In genomic region chr13:73341748-73342147, GRCh38 we compare ENCODE assay signal across 16 cellular contexts.
DNase-seq lines count a peak whose midpoint lies in the region; ATAC-seq and TF ChIP-seq lines count a peak whose summit lies in the region.
"Had no signal": no experiment of that assay in that cellular context is flagged by ENCODE, and none has a peak within 500 bp of the region (broad histone marks: within the 10 kb centered on the region; RNA-seq: fewer than 3 reads in every experiment).

No MANE protein-coding gene starts in this region.

- H3K9me3 Mint-ChIP-seq in activated CD4-positive, alpha-beta T cell treated with anti-CD3 and anti-CD28 coated beads for 36 hours (ENCODE audit: low read depth): peaks cover 3% of the 10 kb centered on the region
- H3K9me3 Mint-ChIP-seq: activated CD4-positive, alpha-beta memory T cell treated with anti-CD3 and anti-CD28 coated beads for 36 hours; activated naive CD4-positive, alpha-beta T cell treated with anti-CD3 and anti-CD28 coated beads, Interleukin-2, amount 10 ng/mL, durations not matched to agents 7 days and 5 days had no signal

- H3K9me3 ChIP-seq in RWPE2 (ENCODE audit: severe bottlenecking): no peaks in the 10 kb centered on the region
- no peaks in the 10 kb centered on the region for H3K9me3 ChIP-seq in esophagus squamous epithelium
- H3K9me3 ChIP-seq in skeletal muscle satellite cell (replicated peaks; ENCODE audit: low read length): no peaks in the 10 kb centered on the region
- H3K9me3 ChIP-seq: testis had no signal

- H3K4me3 ChIP-seq in RWPE2 (ENCODE audit: severe bottlenecking) (no peak overlapping the region), esophagus squamous epithelium (no peak overlapping the region), skeletal muscle satellite cell (ENCODE audit: low read length) (no peak overlapping the region)
- H3K4me3 ChIP-seq: testis had no signal

- H3K36me3 Mint-ChIP-seq in activated CD4-positive, alpha-beta T cell treated with anti-CD3 and anti-CD28 coated beads for 36 hours (ENCODE audit: low read depth): no peaks in the 10 kb centered on the region
- H3K36me3 Mint-ChIP-seq: activated CD4-positive, alpha-beta memory T cell treated with anti-CD3 and anti-CD28 coated beads for 36 hours; activated naive CD4-positive, alpha-beta T cell treated with anti-CD3 and anti-CD28 coated beads, Interleukin-2, amount 10 ng/mL, durations not matched to agents 7 days and 5 days had no signal

- H3K4me1 ChIP-seq in RWPE2 (ENCODE audit: insufficient read depth, poor library complexity, severe bottlenecking) (peaks cover 48% of the 10 kb centered on the region), esophagus squamous epithelium (peaks cover 0 to 31% (median 0%) of the 10 kb centered on the region in 3 donors), skeletal muscle satellite cell (ENCODE audit: control insufficient read depth, insufficient read depth, low read length) (peaks cover 45% of the 10 kb centered on the region)
- H3K4me1 ChIP-seq: testis had no signal

- H3K36me3 ChIP-seq in RWPE2 (ENCODE audit: low read depth) (no peaks in the 10 kb centered on the region), esophagus squamous epithelium (no peaks in the 10 kb centered on the region), skeletal muscle satellite cell (ENCODE audit: insufficient read depth, low read length) (no peaks in the 10 kb centered on the region)

- peak overlapping the region; percentile 100 for H3K27ac ChIP-seq in RWPE2 (ENCODE audit: poor library complexity, severe bottlenecking)
- peak overlapping the region in 3 of 4 donors; percentile 11 to 54 (median 39) for H3K27ac ChIP-seq in esophagus squamous epithelium
- H3K27ac ChIP-seq: HL-60, testis had no signal

- WGBS in esophagus squamous epithelium, 2 donors: 41 to 69% methylated on average over 2 of the region's 2 CpGs

- ATAC-seq in activated CD4-positive, alpha-beta T cell treated with anti-CD3 and anti-CD28 coated beads for 36 hours: no peak
- peak; percentile 68 for ATAC-seq in RWPE2 (ENCODE audit: low read depth)
- no peak for ATAC-seq in HG03025 (IDR thresholded peaks at IDR 0.05; ENCODE audit: low FRiP score, unreplicated experiment)
- no peak for ATAC-seq in GM21367 (IDR thresholded peaks at IDR 0.05; ENCODE audit: unreplicated experiment)

- no peaks in the 10 kb centered on the region for H3K4me1 Mint-ChIP-seq in activated CD4-positive, alpha-beta T cell treated with anti-CD3 and anti-CD28 coated beads for 36 hours
- H3K4me1 Mint-ChIP-seq: activated naive CD4-positive, alpha-beta T cell treated with anti-CD3 and anti-CD28 coated beads, Interleukin-2, amount 10 ng/mL, durations not matched to agents 7 days and 5 days had no signal

- H3K27ac Mint-ChIP-seq in activated CD4-positive, alpha-beta T cell treated with anti-CD3 and anti-CD28 coated beads for 36 hours: no peak overlapping the region
- H3K27ac Mint-ChIP-seq: activated CD4-positive, alpha-beta memory T cell treated with anti-CD3 and anti-CD28 coated beads for 36 hours; activated naive CD4-positive, alpha-beta T cell treated with anti-CD3 and anti-CD28 coated beads, Interleukin-2, amount 10 ng/mL, durations not matched to agents 7 days and 5 days had no signal

- DNase-seq in activated CD4-positive, alpha-beta T cell treated with anti-CD3 and anti-CD28 coated beads for 48 hours: peak; percentile 7
- no peak for DNase-seq in activated CD4-positive, alpha-beta T cell treated with anti-CD3 and anti-CD28 coated beads for 36 hours
- no peak for DNase-seq in RWPE2 (ENCODE audit: low spot score)
- no peak for DNase-seq in esophagus squamous epithelium (lab: John Stamatoyannopoulos, UW)
- no peak for DNase-seq in effector CD4-positive, alpha-beta T cell
- DNase-seq: activated CD4-positive, alpha-beta memory T cell treated with anti-CD3 and anti-CD28 coated beads for 36 hours; activated naive CD4-positive, alpha-beta T cell treated with anti-CD3 and anti-CD28 coated beads, Interleukin-2, amount 10 ng/mL, durations not matched to agents 7 days and 5 days; cortex of kidney; DND-41; NCI-H1048; NCI-H526 treated with DMSO at 0.1 percent for 48 hours; testis had no signal

- H3K4me2 ChIP-seq in skeletal muscle satellite cell (ENCODE audit: low read length): peak overlapping the region; percentile 30

- H3K27me3 ChIP-seq in RWPE2 (ENCODE audit: insufficient read depth, poor library complexity, severe bottlenecking): no peaks in the 10 kb centered on the region
- H3K27me3 ChIP-seq in esophagus squamous epithelium: no peaks in the 10 kb centered on the region
- H3K27me3 ChIP-seq in skeletal muscle satellite cell (ENCODE audit: control insufficient read depth, insufficient read depth, low read length): no peaks in the 10 kb centered on the region
- H3K27me3 ChIP-seq: testis had no signal

- no peak for TF ChIP-seq POLR2A in esophagus squamous epithelium (IDR thresholded peaks at IDR 0.05)

- peak overlapping the region; percentile 19 for H3K9ac ChIP-seq in skeletal muscle satellite cell (ENCODE audit: low read depth, low read length)

- TF ChIP-seq CTCF in RWPE2 (IDR thresholded peaks at IDR 0.05; ENCODE audit: poor library complexity, severe bottlenecking): no peak
- TF ChIP-seq CTCF in esophagus squamous epithelium (IDR thresholded peaks at IDR 0.05): peak in 1 of 6 experiments; percentile 33

- no peak overlapping the region for H3K4me3 Mint-ChIP-seq in activated CD4-positive, alpha-beta T cell treated with anti-CD3 and anti-CD28 coated beads for 36 hours
- H3K4me3 Mint-ChIP-seq: activated CD4-positive, alpha-beta memory T cell treated with anti-CD3 and anti-CD28 coated beads for 36 hours; activated naive CD4-positive, alpha-beta T cell treated with anti-CD3 and anti-CD28 coated beads, Interleukin-2, amount 10 ng/mL, durations not matched to agents 7 days and 5 days had no signal

- CTCF ChIA-PET in activated CD4-positive, alpha-beta T cell treated with anti-CD3 and anti-CD28 coated beads for 36 hours (lab: Charles Lee): no interaction called here

- peaks cover 3% of the 10 kb centered on the region for H3K27me3 Mint-ChIP-seq in activated CD4-positive, alpha-beta T cell treated with anti-CD3 and anti-CD28 coated beads for 36 hours
- H3K27me3 Mint-ChIP-seq: activated naive CD4-positive, alpha-beta T cell treated with anti-CD3 and anti-CD28 coated beads, Interleukin-2, amount 10 ng/mL, durations not matched to agents 7 days and 5 days had no signal

- POLR2A ChIA-PET in activated CD4-positive, alpha-beta T cell treated with anti-CD3 and anti-CD28 coated beads for 36 hours (lab: Charles Lee): no interaction called here

- intact Hi-C loops in activated CD4-positive, alpha-beta T cell treated with anti-CD3 and anti-CD28 coated beads for 36 hours (cut with DNase I, micrococcal nuclease): no loop called here
- intact Hi-C loops in esophagus squamous epithelium (cut with DNase I): no loop called here
